In genomic region chr2:136823291-136823690, GRCh38 we compare ENCODE assay signal across 34 cellular contexts. TPM values are rescaled to one million over a fixed set of nuclear protein-coding genes. Genes with fewer than 3 reads are reported as not detected.
"Had no signal": no experiment of that assay in that cellular context is flagged by ENCODE, and none has a peak within 500 bp of the region (broad histone marks: within the 10 kb centered on the region; RNA-seq: fewer than 3 reads in every experiment).

No MANE protein-coding gene starts in this region.

- H3K4me1 ChIP-seq: SJCRH30 had no signal

- H3K27me3 Mint-ChIP-seq: T-cell had no signal

- H3K9me3 Mint-ChIP-seq: T-cell had no signal

- FAIRE-seq: RCC 7860 had no signal

- H3K4me2 ChIP-seq: PC-9 had no signal

- H3K4me1 Mint-ChIP-seq: T-cell had no signal

- H3K36me3 Mint-ChIP-seq: T-cell had no signal

- H3K27ac Mint-ChIP-seq: T-cell had no signal

- H3K4me3 Mint-ChIP-seq: T-cell had no signal

- ATAC-seq: Panc1, Right ventricle myocardium inferior, SK-N-SH treated with all-trans-retinoic acid at 6 μM for 48 hours, T-cell had no signal

- H3K36me3 ChIP-seq: MG63, SJCRH30 had no signal

- H2AFZ ChIP-seq: PC-9 had no signal

- H3K4me3 ChIP-seq: MG63, PC-9, SJCRH30, SK-N-MC had no signal

- H3K9me3 ChIP-seq: MG63, SJCRH30 had no signal

- H3K27ac ChIP-seq: PC-9, RWPE1, SJCRH30, SK-N-MC had no signal

- DNase-seq: MG63, NCI-H1048, NCI-H1092 treated with DMSO at 0.1 percent for 48 hours, NCI-H1105 treated with DMSO at 0.1 percent for 48 hours, NCI-H1417, NCI-H1436, NCI-H146, NCI-H1694, NCI-H187, NCI-H1930, NCI-H2029 treated with DMSO at 0.1 percent for 48 hours, NCI-H2081 treated with DMSO at 0.1 percent for 48 hours, NCI-H2107, NCI-H226, NCI-H446 treated with DMSO at 0.1 percent for 48 hours, NCI-H510A, NCI-H526, NCI-H69, NCI-H748 treated with DMSO at 0.1 percent for 48 hours, NCI-H82, PC-9, SHP77, SIG-M5, SJCRH30, T-cell had no signal

- H3K27me3 ChIP-seq: MG63 had no signal

RNA-seq across cellular contexts. Expression of gene THSD7B, which starts 57.9 kb away (rescaled TPM):
- total RNA-seq: LHCN-M2; PC-9; SK-MEL-5; T-cell; T-helper 1 cell treated with Interleukin-12 subunit alpha and Interleukin-12 subunit beta and Interleukin-4 antibody, amounts not matched to agents 30 ng/mL and 1 ng/mL, for 36 hours had no signal
